14 cellular contexts compared by ENCODE assay signal in the genomic region with DNA sequence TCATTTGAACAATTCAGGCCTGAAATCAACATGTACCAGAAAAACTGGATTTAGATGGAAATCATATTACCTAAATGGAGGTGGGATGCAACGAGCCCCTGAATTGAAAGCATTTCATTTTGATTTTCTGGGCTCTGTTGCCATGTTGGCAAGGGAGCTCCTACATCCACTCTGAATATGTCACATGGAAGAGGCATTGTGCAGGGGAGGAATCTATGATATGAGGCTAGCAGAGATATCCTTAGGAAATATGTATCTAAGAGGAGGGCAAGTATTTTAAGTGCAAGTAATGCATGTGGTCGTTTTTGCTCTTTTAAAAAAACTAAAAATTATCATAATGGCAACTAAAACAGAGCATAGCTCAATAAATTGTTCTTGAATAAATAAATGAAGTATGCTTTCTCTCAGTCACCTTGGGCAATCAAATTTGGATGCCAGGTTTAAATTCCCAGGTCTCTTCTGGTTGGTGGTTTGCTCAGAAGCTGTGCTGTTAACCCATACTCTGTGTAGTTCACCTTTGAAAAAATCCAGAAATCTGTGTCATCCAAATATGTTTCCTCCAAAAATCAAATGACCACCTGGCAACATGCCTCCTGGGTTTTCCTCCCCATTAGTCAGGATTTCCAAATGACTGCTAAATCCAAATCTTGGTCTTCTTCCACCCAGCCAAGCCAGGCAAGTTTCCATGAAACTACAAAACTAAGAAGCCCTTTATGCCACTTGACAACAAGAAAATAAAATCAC.
"Had no signal": no experiment of that assay in that cellular context is flagged by ENCODE, and none has a peak within 500 bp of the region (broad histone marks: within the 10 kb centered on the region; RNA-seq: fewer than 3 reads in every experiment).

No MANE protein-coding gene starts in this region.

- ATAC-seq: activated T-helper 17 cell treated with anti-CD3 and anti-CD28 coated beads, Interleukin-2, amount 50 U/mL, for 72 hours; body of pancreas; gastrocnemius medialis; stimulated activated effector memory CD8-positive, alpha-beta T cell treated with anti-CD3 and anti-CD28 coated beads, Interleukin-12 subunit alpha, Interleukin-12 subunit beta, amount 100 ng/mL, for 72 hours; T-helper 17 cell had no signal

- H3K36me3 ChIP-seq: gastrocnemius medialis, neural progenitor cell, transverse colon had no signal

- H3K4me3 ChIP-seq: body of pancreas, gastrocnemius medialis, neural progenitor cell, transverse colon had no signal

- H2AFZ ChIP-seq: neural progenitor cell had no signal

- H3K9ac ChIP-seq: neural progenitor cell had no signal

- H3K9me3 ChIP-seq: body of pancreas, gastrocnemius medialis, transverse colon had no signal

- H3K4me2 ChIP-seq: neural progenitor cell had no signal

- H3K27me3 ChIP-seq: body of pancreas, gastrocnemius medialis, neural progenitor cell, transverse colon had no signal

- H3K27ac ChIP-seq: body of pancreas, gastrocnemius medialis, neural progenitor cell, transverse colon had no signal

- DNase-seq: activated B cell treated with CpG ODN at 0.5 μM for 24 hours; activated CD4-positive, alpha-beta T cell treated with anti-CD3 and anti-CD28 coated beads, Interleukin-2, amount 10 ng/mL, durations not matched to agents 24 days and 14 days; activated naive CD4-positive, alpha-beta T cell treated with anti-CD3 and anti-CD28 coated beads for 36 hours; activated T-cell treated with anti-CD3 and anti-CD28 coated beads for 4 hours; body of pancreas; endodermal cell; erythroblast; gastrocnemius medialis; islet precursor cell; T-helper 17 cell; transverse colon had no signal
